ENCODE assay signal across 11 cellular contexts in genomic region chr7:16055263-16055976, GRCh38.
DNase-seq lines count a peak whose midpoint lies in the region; ATAC-seq, FAIRE-seq and TF ChIP-seq lines count a peak whose summit lies in the region.
"Had no signal": no experiment of that assay in that cellular context is flagged by ENCODE, and none has a peak within 500 bp of the region (broad histone marks: within the 10 kb centered on the region; RNA-seq: fewer than 3 reads in every experiment).

No MANE protein-coding gene starts in this region.

- CTCF ChIA-PET in GM10248 (lab: Yijun Ruan, JAX): no interaction called here

- no peaks in the 10 kb centered on the region for H3K36me3 ChIP-seq in kidney (ENCODE audit: control insufficient read depth in 1 of 2, insufficient read depth in 2 of 2, low read length in 2 of 2)
- H3K36me3 ChIP-seq in tibial artery: no peaks in the 10 kb centered on the region

- H3K27ac ChIP-seq in kidney (ENCODE audit: low read depth in 2 of 2, low read length in 2 of 2): no peak overlapping the region
- H3K27ac ChIP-seq in tibial artery: no peak overlapping the region

- no peaks in the 10 kb centered on the region for H3K27me3 ChIP-seq in tibial artery

- peak; percentile 84 for ATAC-seq in GM18870 (IDR thresholded peaks at IDR 0.05; ENCODE audit: unreplicated experiment)
- peak; percentile 88 for ATAC-seq in GM21717 (IDR thresholded peaks at IDR 0.05; ENCODE audit: unreplicated experiment)
- peak; percentile 65 for ATAC-seq in HG03378 (IDR thresholded peaks at IDR 0.05; ENCODE audit: unreplicated experiment)

- TF ChIP-seq CTCF in kidney (IDR thresholded peaks at IDR 0.05; ENCODE audit: borderline replicate concordance, extremely low read depth, insufficient read depth): no peak
- no peak for TF ChIP-seq CTCF in GM10248 (IDR thresholded peaks at IDR 0.05; ENCODE audit: control extremely low read depth, extremely low read depth, low read depth, missing control alignments)
- TF ChIP-seq CTCF in tibial artery (IDR thresholded peaks at IDR 0.05): no peak

- FAIRE-seq in kidney (lab: Jason Lieb, UNC): peak; percentile 6

- intact Hi-C loops in kidney (cut with DNase I) (no loop called here), tibial artery (cut with DNase I; ENCODE audit: low total_unique reads) (no loop called here)

- H3K9me3 ChIP-seq in kidney (ENCODE audit: control insufficient read depth in 1 of 2, low read length in 2 of 2) (no peaks in the 10 kb centered on the region), tibial artery (no peaks in the 10 kb centered on the region)

- no peaks in the 10 kb centered on the region for H3K4me1 ChIP-seq in kidney (ENCODE audit: control insufficient read depth in 1 of 2, insufficient read depth in 1 of 2, low read depth in 1 of 2, low read length in 2 of 2)
- peaks cover 0 to 17% (median 0%) of the 10 kb centered on the region in 4 donors for H3K4me1 ChIP-seq in tibial artery

- POLR2A ChIA-PET in GM10248 (lab: Yijun Ruan, JAX): no interaction called here

- DNase-seq in kidney: no peak
- no peak for DNase-seq in NCI-H2196 (lab: John Stamatoyannopoulos, UW; ENCODE audit: unreplicated experiment)
- no peak for DNase-seq in iPS-NIHi7 (ENCODE audit: extremely low spot score)
- DNase-seq in GM10248 (ENCODE audit: extremely low spot score): no peak
- DNase-seq in tibial artery: no peak
- DNase-seq: activated T-cell treated with anti-CD3 and anti-CD28 coated beads for 4 hours, NCI-H1105 had no signal

- H3K4me3 ChIP-seq in kidney (ENCODE audit: low read length in 2 of 2) (no peak overlapping the region), tibial artery (no peak overlapping the region)
- H3K4me3 ChIP-seq: smooth muscle cell had no signal

- H3K9ac ChIP-seq in kidney (ENCODE audit: low read length in 2 of 2): no peak overlapping the region
